In genomic region chr17:47931848-47932247, GRCh38 we compare ENCODE assay signal across 1 cellular context.
TF ChIP-seq lines count a peak whose summit lies in the region.

No MANE protein-coding gene starts in this region.

TF ChIP-seq in HepG2, 621 proteins besides CTCF, POLR2A, EP300 and RAD21 (continued from another document):
- TF ChIP-seq IRF9 (CRISPR knock-in tag; IDR thresholded peaks at IDR 0.05; ENCODE audit: borderline replicate concordance) = no peak
- no peak for TF ChIP-seq PHF20 (CRISPR knock-in tag; IDR thresholded peaks at IDR 0.05)
